In genomic region chr1:154619181-154619948, GRCh38 we compare ENCODE assay signal across 25 cellular contexts. TPM values are rescaled to one million over a fixed set of nuclear protein-coding genes. Genes with fewer than 3 reads are reported as not detected.
"Had no signal": no experiment of that assay in that cellular context is flagged by ENCODE, and none has a peak within 500 bp of the region (broad histone marks: within the 10 kb centered on the region; RNA-seq: fewer than 3 reads in every experiment).

No MANE protein-coding gene starts in this region.

- H3K9me2 ChIP-seq: SK-N-SH had no signal

- H3K9me3 Mint-ChIP-seq: activated naive CD8-positive, alpha-beta T cell treated with anti-CD3 and anti-CD28 coated beads, Interleukin-2, amount 10 ng/mL, durations not matched to agents 7 days and 5 days; naive B cell; neural crest cell; stimulated activated naive CD8-positive, alpha-beta T cell treated with anti-CD3 and anti-CD28 coated beads, Interleukin-15, Interleukin-2, amounts not matched to agents 100 ng/mL and 50 ng/mL, for 24 hours had no signal

- H3K36me3 Mint-ChIP-seq: naive B cell had no signal

- H3K4me3 Mint-ChIP-seq: activated naive CD8-positive, alpha-beta T cell treated with anti-CD3 and anti-CD28 coated beads, Interleukin-2, amount 10 ng/mL, durations not matched to agents 7 days and 5 days; neural crest cell; stimulated activated naive CD8-positive, alpha-beta T cell treated with anti-CD3 and anti-CD28 coated beads, Interleukin-15, Interleukin-2, amounts not matched to agents 100 ng/mL and 50 ng/mL, for 24 hours had no signal

- H3K4me1 ChIP-seq: tibial artery had no signal

- H3K27me3 ChIP-seq: brain microvascular endothelial cell, esophagus muscularis mucosa, gastroesophageal sphincter, heart right ventricle, tibial artery had no signal

- H3K27me3 Mint-ChIP-seq: activated naive CD8-positive, alpha-beta T cell treated with anti-CD3 and anti-CD28 coated beads, Interleukin-2, amount 10 ng/mL, durations not matched to agents 7 days and 5 days; naive B cell; progenitor cell of endocrine pancreas; stimulated activated naive CD8-positive, alpha-beta T cell treated with anti-CD3 and anti-CD28 coated beads, Interleukin-15, Interleukin-2, amounts not matched to agents 100 ng/mL and 50 ng/mL, for 24 hours had no signal

- H3K36me3 ChIP-seq: brain microvascular endothelial cell, tibial artery had no signal

- H3K27ac ChIP-seq: brain microvascular endothelial cell, esophagus muscularis mucosa, gastroesophageal sphincter, heart right ventricle, lower lobe of right lung, tibial artery had no signal

- H3K27ac Mint-ChIP-seq: activated naive CD8-positive, alpha-beta T cell treated with anti-CD3 and anti-CD28 coated beads, Interleukin-2, amount 10 ng/mL, durations not matched to agents 7 days and 5 days; progenitor cell of endocrine pancreas; stimulated activated naive CD8-positive, alpha-beta T cell treated with anti-CD3 and anti-CD28 coated beads, Interleukin-15, Interleukin-2, amounts not matched to agents 100 ng/mL and 50 ng/mL, for 24 hours had no signal

- H3K9me3 ChIP-seq: esophagus muscularis mucosa, gastroesophageal sphincter, heart right ventricle, lower lobe of right lung, SK-N-SH, tibial artery had no signal

- ATAC-seq: gastroesophageal sphincter, heart right ventricle, left lobe of liver, lower lobe of right lung, right cardiac atrium had no signal

- H3K4me2 ChIP-seq: SK-N-SH had no signal

- H3K4me3 ChIP-seq: esophagus muscularis mucosa, gastroesophageal sphincter, heart right ventricle, lower lobe of right lung, tibial artery had no signal

- DNase-seq: activated CD4-positive, alpha-beta T cell treated with anti-CD3 and anti-CD28 coated beads, Interleukin-2, amount 50 U/mL, for 4 hours; activated naive CD4-positive, alpha-beta T cell treated with Interleukin-2 at 50 U/mL for 16 hours; activated naive CD8-positive, alpha-beta T cell treated with anti-CD3 and anti-CD28 coated beads, Interleukin-2, amount 10 ng/mL, durations not matched to agents 7 days and 5 days; activated T-cell treated with anti-CD3 and anti-CD28 coated beads, Interleukin-2, amount 50 U/mL, for 48 hours; anterior cingulate cortex; brain microvascular endothelial cell; caudate nucleus; effector memory CD4-positive, alpha-beta T cell; heart right ventricle; lower lobe of right lung; mesendoderm; naive B cell; right cardiac atrium; SK-N-SH; stimulated activated CD4-positive, alpha-beta T cell treated with anti-CD3 and anti-CD28 coated beads, Interleukin-1b, Interleukin-23, amount 100 ng/mL, for 48 hours; substantia nigra; tibial artery had no signal

RNA-seq across cellular contexts. Expression of gene CHRNB2, which starts 51.8 kb away (rescaled TPM):
- total RNA-seq: activated naive CD8-positive, alpha-beta T cell treated with anti-CD3 and anti-CD28 coated beads, Interleukin-2, amount 10 ng/mL, durations not matched to agents 7 days and 5 days; endothelial cell of umbilical vein; lower lobe of right lung; right cardiac atrium; T-helper 2 cell treated with Interferon-gamma antibody and Interleukin-4, amounts not matched to agents 100 ng/mL and 5 ng/mL, for 36 hours had no signal
